In the genomic region with DNA sequence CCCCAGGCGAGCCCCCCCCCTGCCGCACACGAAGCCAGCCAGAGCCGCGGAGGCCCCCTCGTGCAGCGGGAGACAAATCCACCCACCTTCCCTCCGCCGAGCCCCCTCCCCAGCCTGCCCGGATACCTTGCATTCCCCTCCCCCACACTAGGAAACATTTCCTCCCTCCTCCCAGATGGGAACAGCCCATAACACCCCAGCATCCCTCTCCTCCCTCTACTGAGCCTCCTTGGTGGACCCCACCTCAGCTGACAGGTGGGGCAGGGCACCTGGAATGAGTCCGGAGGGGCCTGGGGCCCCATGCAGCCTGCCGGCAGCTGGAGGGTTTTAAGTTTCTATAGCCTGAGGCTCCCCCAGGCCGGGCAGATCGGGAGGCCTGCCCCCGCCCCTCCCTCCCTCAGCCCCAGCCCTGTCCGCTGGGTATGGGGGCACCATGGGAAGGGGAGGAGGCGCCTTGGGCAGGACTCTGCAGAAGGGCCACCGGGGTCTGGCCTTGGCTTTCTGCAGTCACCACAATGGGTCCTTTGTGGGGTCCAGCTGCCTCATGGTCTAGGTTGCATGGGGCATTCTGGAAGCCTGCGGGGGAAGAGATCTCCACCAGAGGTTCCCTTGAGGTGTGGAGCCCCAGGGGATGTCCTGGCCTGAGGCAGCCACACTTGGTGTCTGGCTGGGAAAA, we compare ENCODE assay signal across 8 cellular contexts. TPM values are rescaled to one million over a fixed set of nuclear protein-coding genes. Genes with fewer than 3 reads are reported as not detected.
A peak's percentile ranks its signal among the peaks of the same experiment; 100 is the strongest.
DNase-seq lines count a peak whose midpoint lies in the region; ATAC-seq and TF ChIP-seq lines count a peak whose summit lies in the region.

No MANE protein-coding gene starts in this region.

- intact Hi-C loops in vagina (cut with DNase I) = no loop called here

- no peak overlapping the region for H4K8ac ChIP-seq in mesendoderm (ENCODE audit: low read depth, low read length)

- H3K79me1 ChIP-seq in mesendoderm (ENCODE audit: low read length) = peaks cover 26% of the 10 kb centered on the region

- DNase-seq in NCI-H526 (lab: John Stamatoyannopoulos, UW) (peak; percentile 1 to 47), NCI-H526 treated with DMSO at 0.1 percent for 48 hours (lab: John Stamatoyannopoulos, UW) (no peak), RWPE1 (ENCODE audit: low spot score) (no peak), mesendoderm (peak; percentile 74), vagina (ENCODE audit: extremely low spot score in 2 of 2) (no peak), NCI-H2196 (lab: John Stamatoyannopoulos, UW; ENCODE audit: unreplicated experiment) (no peak), NCI-H1105 treated with DMSO at 0.1 percent for 48 hours (lab: John Stamatoyannopoulos, UW) (no peak)
- DNase-seq in effector memory CD8-positive, alpha-beta T cell = no peak

- peak overlapping the region; percentile 53 for H3K18ac ChIP-seq in mesendoderm (ENCODE audit: low read length)

- WGBS in mesendoderm (ENCODE audit: extremely low coverage, insufficient coverage, low lambda C conversion rate) = no CpG with 5 or more reads among the region's 19 CpGs

- H2BK5ac ChIP-seq in mesendoderm (ENCODE audit: low read length) = no peak overlapping the region

- H3K4me3 Mint-ChIP-seq in effector memory CD8-positive, alpha-beta T cell = peak overlapping the region; percentile 87 to 88

- H3K4me3 ChIP-seq in mesendoderm (ENCODE audit: low read length) = peak overlapping the region; percentile 63
- H3K4me3 ChIP-seq in vagina = peak overlapping the region; percentile 89 to 95

- H3K27ac ChIP-seq in RWPE1 (peak overlapping the region; percentile 79), mesendoderm (ENCODE audit: low read depth, low read length) (peak overlapping the region; percentile 71), vagina (peak overlapping the region; percentile 91)

- H3K4me1 ChIP-seq in mesendoderm (ENCODE audit: control insufficient read depth, low read depth, low read length) (peaks cover 7% of the 10 kb centered on the region), vagina (peaks cover 47% of the 10 kb centered on the region)

- CTCF ChIA-PET in RWPE1 (lab: Yijun Ruan, JAX) = interaction anchor here (0.8 to 1.5 kb wide), 3 partner anchors 62 to 98 kb away, joined by 3 to 4 read pairs (median 3); partner anchors contain the start of gene DUSP1

- peak overlapping the region; percentile 70 for H3K9ac ChIP-seq in mesendoderm (ENCODE audit: low read length)

- peak overlapping the region; percentile 70 for H3K4me2 ChIP-seq in mesendoderm (ENCODE audit: low read length)

- peak overlapping the region; percentile 92 for H3K56ac ChIP-seq in mesendoderm (ENCODE audit: low read length)

- TF ChIP-seq CTCF in RWPE1 (conservative IDR thresholded peaks at IDR 0.05; ENCODE audit: low read depth) = no peak
- no peak for TF ChIP-seq CTCF in vagina (IDR thresholded peaks at IDR 0.05)

- peak overlapping the region; percentile 95 to 96 for H3K27ac Mint-ChIP-seq in effector memory CD8-positive, alpha-beta T cell

- no peak for TF ChIP-seq POLR2A in vagina (IDR thresholded peaks at IDR 0.05)

- no peak overlapping the region for H3K23ac ChIP-seq in mesendoderm (ENCODE audit: low read length)

- H2BK120ac ChIP-seq in mesendoderm (ENCODE audit: low read depth, low read length) = no peak overlapping the region

- H3K36me3 ChIP-seq in mesendoderm (ENCODE audit: control insufficient read depth, insufficient read depth, low read length) = no peaks in the 10 kb centered on the region
- H3K36me3 ChIP-seq in vagina = no peaks in the 10 kb centered on the region

- H2AK5ac ChIP-seq in mesendoderm (ENCODE audit: low read length) = no peak overlapping the region

- H3K4me1 Mint-ChIP-seq in effector memory CD8-positive, alpha-beta T cell (ENCODE audit: low read depth in 2 of 2) = peaks cover 20 to 40% of the 10 kb centered on the region in 2 donors

- POLR2A ChIA-PET in RWPE1 (lab: Yijun Ruan, JAX; ENCODE audit: low non-redundant PET) = interaction anchor here (0.6 kb wide), 1 partner anchor 15 kb away, joined by 3 read pairs; no protein-coding TSS in a partner anchor

- H3K36me3 Mint-ChIP-seq in effector memory CD8-positive, alpha-beta T cell (ENCODE audit: insufficient read depth) = peaks cover 27% of the 10 kb centered on the region

- peaks cover 45% of the 10 kb centered on the region for H3K79me2 ChIP-seq in mesendoderm (ENCODE audit: control insufficient read depth, insufficient read depth, low read length)

- ATAC-seq in effector memory CD8-positive, alpha-beta T cell (replicated peaks) = no peak

- no peaks in the 10 kb centered on the region for H3K27me3 ChIP-seq in mesendoderm (ENCODE audit: insufficient read depth, low read length, poor library complexity)
- H3K27me3 ChIP-seq in vagina = no peaks in the 10 kb centered on the region

- no peaks in the 10 kb centered on the region for H3K9me3 ChIP-seq in vagina

- H4K5ac ChIP-seq in mesendoderm (ENCODE audit: low read length) = no peak overlapping the region

- H2BK15ac ChIP-seq in mesendoderm (replicated peaks; ENCODE audit: low read depth) = no peak overlapping the region

- H3K27me3 Mint-ChIP-seq in effector memory CD8-positive, alpha-beta T cell = no peaks in the 10 kb centered on the region

- H3K4ac ChIP-seq in mesendoderm (ENCODE audit: low read depth, low read length) = peak overlapping the region; percentile 92

- no peaks in the 10 kb centered on the region for H3K9me3 Mint-ChIP-seq in effector memory CD8-positive, alpha-beta T cell

RNA-seq across cellular contexts. Expression of gene ERGIC1, which starts 0.7 kb away (rescaled TPM):
- polyA plus RNA-seq in mesendoderm (2013, experiment 1 of 2) = 55.0 TPM
- polyA plus RNA-seq in mesendoderm (2013, experiment 2 of 2) = 57.1 TPM
- total RNA-seq in vagina = 97.2 TPM

Comparison
In these comparisons a context has a peak if more than half of its experiments do, and no peak if none do; other contexts are left out.
1. DNase-seq: peak in NCI-H526 (2 of 2) and mesendoderm (single experiment); none in NCI-H526 treated with DMSO at 0.1 percent for 48 hours (single experiment), RWPE1 (single experiment), effector memory CD8-positive, alpha-beta T cell (0 of 3), vagina (0 of 2), NCI-H2196 (single experiment) and NCI-H1105 treated with DMSO at 0.1 percent for 48 hours (single experiment).
2. Peak in every context shown above with its lines, with median percentiles within 50 percentile points of each other: H3K27ac ChIP-seq.